27 cellular contexts compared by ENCODE assay signal in genomic region chr15:89376441-89376840, GRCh38.
"Had no signal": no experiment of that assay in that cellular context is flagged by ENCODE, and none has a peak within 500 bp of the region (broad histone marks: within the 10 kb centered on the region; RNA-seq: fewer than 3 reads in every experiment).

No MANE protein-coding gene starts in this region.

- H3K36me3 ChIP-seq: adrenal gland, breast epithelium, cardiac muscle cell, esophagus squamous epithelium, gastroesophageal sphincter, heart right ventricle had no signal

- DNase-seq: activated CD4-positive, alpha-beta T cell treated with anti-CD3 and anti-CD28 coated beads for 48 hours; activated CD4-positive, alpha-beta T cell treated with anti-CD3 and anti-CD28 coated beads, Interleukin-2, amount 50 U/mL, for 1 hour; activated CD4-positive, alpha-beta T cell treated with anti-CD3 and anti-CD28 coated beads, Interleukin-2, amount 50 U/mL, for 48 hours; activated CD8-positive, alpha-beta memory T cell treated with anti-CD3 and anti-CD28 coated beads for 24 hours; activated CD8-positive, alpha-beta T cell treated with anti-CD3 and anti-CD28 coated beads for 36 hours; activated effector memory CD4-positive, alpha-beta T cell treated with anti-CD3 and anti-CD28 coated beads, Interleukin-2, amount 50 U/mL, for 16 hours; activated naive CD4-positive, alpha-beta T cell treated with anti-CD3 and anti-CD28 coated beads for 36 hours; activated naive CD8-positive, alpha-beta T cell treated with anti-CD3 and anti-CD28 coated beads for 36 hours; activated naive CD8-positive, alpha-beta T cell treated with anti-CD3 and anti-CD28 coated beads, Interleukin-2, amount 50 U/mL, for 24 hours; activated T-cell treated with anti-CD3 and anti-CD28 coated beads, Interleukin-2, amount 50 U/mL, for 48 hours; adrenal gland; amygdala; body of pancreas; central memory CD4-positive, alpha-beta T cell; cerebellar nuclear complex; effector CD4-positive, alpha-beta T cell; esophagus squamous epithelium; foreskin melanocyte; heart right ventricle; SW 1271; T-cell; T-helper 9 cell had no signal

- H3K4me3 ChIP-seq: adrenal gland, body of pancreas, breast epithelium, cardiac muscle cell, coronary artery, esophagus squamous epithelium, gastroesophageal sphincter, heart right ventricle had no signal

- H3K4me1 ChIP-seq: adrenal gland had no signal

- H3K9me3 ChIP-seq: adrenal gland, body of pancreas, breast epithelium, gastroesophageal sphincter, heart right ventricle had no signal

- ATAC-seq: activated CD8-positive, alpha-beta T cell treated with anti-CD3 and anti-CD28 coated beads for 36 hours; activated naive CD8-positive, alpha-beta T cell treated with anti-CD3 and anti-CD28 coated beads, Interleukin-2, amount 50 U/mL, for 24 hours; body of pancreas; gastroesophageal sphincter; heart right ventricle; T-cell had no signal

- H3K27ac ChIP-seq: adrenal gland, body of pancreas, breast epithelium, cardiac muscle cell, coronary artery, epithelial cell of prostate, esophagus squamous epithelium, gastroesophageal sphincter, heart right ventricle had no signal
